ENCODE assay signal across 12 cellular contexts in the genomic region with DNA sequence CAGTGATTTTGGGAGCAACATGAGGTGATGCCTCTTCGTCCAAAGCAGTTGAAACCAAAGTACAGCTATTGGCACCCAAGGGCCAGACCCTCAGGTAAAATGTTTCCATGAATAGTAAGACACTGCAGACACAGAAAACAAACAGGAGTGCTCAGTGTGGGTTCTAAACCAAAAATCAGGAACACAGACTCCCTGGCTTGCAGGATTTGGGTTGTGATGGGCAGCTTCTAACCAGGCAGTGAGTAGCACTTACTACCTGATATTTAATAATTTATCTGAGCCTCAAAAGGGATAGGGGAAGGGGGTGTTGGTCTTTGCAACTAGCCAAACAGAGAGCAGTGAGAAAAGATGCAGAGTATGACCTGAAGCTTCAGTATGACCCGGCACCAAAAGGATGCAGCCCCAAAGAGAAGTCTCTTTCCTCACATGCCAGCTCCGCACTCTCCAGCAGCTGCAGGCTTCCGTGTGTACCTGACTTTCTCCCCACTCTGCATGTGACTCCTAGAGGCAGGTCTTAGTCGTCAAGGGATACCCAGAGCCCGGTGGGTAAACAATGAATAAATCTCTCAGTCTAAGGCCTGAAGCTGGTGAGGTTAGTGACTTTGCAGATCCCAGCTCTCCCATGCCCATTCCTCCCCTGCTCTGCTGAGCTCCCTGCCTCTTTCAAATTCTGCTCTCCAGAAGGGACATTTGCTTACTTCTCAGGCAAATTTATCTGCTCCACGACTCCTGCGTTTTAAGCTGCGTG.
DNase-seq lines count a peak whose midpoint lies in the region; ATAC-seq and TF ChIP-seq lines count a peak whose summit lies in the region.
"Had no signal": no experiment of that assay in that cellular context is flagged by ENCODE, and none has a peak within 500 bp of the region (broad histone marks: within the 10 kb centered on the region; RNA-seq: fewer than 3 reads in every experiment).

No MANE protein-coding gene starts in this region.

- TF ChIP-seq CTCF in hepatocyte (IDR thresholded peaks at IDR 0.05; ENCODE audit: poor library complexity) (no peak), upper lobe of right lung (IDR thresholded peaks at IDR 0.05) (no peak)

- WGBS in hepatocyte (ENCODE audit: low lambda C conversion rate, missing lambda C conversion rate): 37% methylated on average over 9 of the region's 9 CpGs

- no peaks in the 10 kb centered on the region for H3K79me2 ChIP-seq in hepatocyte

- H3K4me3 ChIP-seq in hepatocyte (no peak overlapping the region), upper lobe of right lung (no peak overlapping the region)
- no peak overlapping the region for H3K4me3 ChIP-seq in effector memory CD4-positive, alpha-beta T cell (ENCODE audit: insufficient read depth, low read depth, low read length, poor library complexity, severe bottlenecking)
- H3K4me3 ChIP-seq: left ventricle myocardium inferior, tibial artery had no signal

- H3K4me1 ChIP-seq in hepatocyte (ENCODE audit: insufficient read depth): no peaks in the 10 kb centered on the region
- H3K4me1 ChIP-seq in upper lobe of right lung: no peaks in the 10 kb centered on the region
- H3K4me1 ChIP-seq in effector memory CD4-positive, alpha-beta T cell (ENCODE audit: control insufficient read depth, insufficient read depth, low read length, poor library complexity, severe bottlenecking): no peaks in the 10 kb centered on the region
- H3K4me1 ChIP-seq: left ventricle myocardium inferior, tibial artery had no signal

- H3K27me3 ChIP-seq in hepatocyte: peaks cover 26% of the 10 kb centered on the region
- H3K27me3 ChIP-seq in upper lobe of right lung: peaks cover 14% of the 10 kb centered on the region
- no peaks in the 10 kb centered on the region for H3K27me3 ChIP-seq in effector memory CD4-positive, alpha-beta T cell (replicated peaks; ENCODE audit: control insufficient read depth, insufficient read depth, low read length, poor library complexity, severe bottlenecking)

- no peak overlapping the region for H3K27ac ChIP-seq in hepatocyte
- no peak overlapping the region for H3K27ac ChIP-seq in upper lobe of right lung
- no peak overlapping the region for H3K27ac ChIP-seq in effector memory CD4-positive, alpha-beta T cell (ENCODE audit: insufficient read depth, low read length, poor library complexity, severe bottlenecking)
- H3K27ac ChIP-seq: left ventricle myocardium inferior, tibial artery had no signal

- H4K20me1 ChIP-seq in hepatocyte (ENCODE audit: insufficient read depth, poor library complexity, severe bottlenecking): no peaks in the 10 kb centered on the region

- ATAC-seq in upper lobe of right lung (peak; percentile 31), GM18909 (IDR thresholded peaks at IDR 0.05; ENCODE audit: poor library complexity, unreplicated experiment) (no peak)

- no peaks in the 10 kb centered on the region for H3K9me2 ChIP-seq in hepatocyte (replicated peaks; ENCODE audit: insufficient read depth)

- H3K4me2 ChIP-seq in hepatocyte: no peak overlapping the region

- no peaks in the 10 kb centered on the region for H3K36me3 ChIP-seq in hepatocyte (replicated peaks; ENCODE audit: insufficient read depth, low read depth)
- no peaks in the 10 kb centered on the region for H3K36me3 ChIP-seq in upper lobe of right lung
- H3K36me3 ChIP-seq in effector memory CD4-positive, alpha-beta T cell (ENCODE audit: control insufficient read depth, insufficient read depth, low read length): no peaks in the 10 kb centered on the region
- H3K36me3 ChIP-seq: left ventricle myocardium inferior, tibial artery had no signal

- H3K9me3 ChIP-seq in hepatocyte (ENCODE audit: low read depth) (no peaks in the 10 kb centered on the region), upper lobe of right lung (no peaks in the 10 kb centered on the region)
- no peaks in the 10 kb centered on the region for H3K9me3 ChIP-seq in effector memory CD4-positive, alpha-beta T cell (ENCODE audit: control insufficient read depth, low read length)
- H3K9me3 ChIP-seq: left ventricle myocardium inferior, tibial artery had no signal

- DNase-seq in SIG-M5 treated with dmso at 0.1 percent for 504 hours (lab: John Stamatoyannopoulos, UW; ENCODE audit: unreplicated experiment) (peak; percentile 6), SIG-M5 (lab: John Stamatoyannopoulos, UW) (no peak), NCI-H526 treated with DMSO at 0.1 percent for 48 hours (lab: John Stamatoyannopoulos, UW) (peak; percentile 89), hepatocyte (ENCODE audit: low spot score) (peak; percentile 69), upper lobe of right lung (no peak), AG08396 (ENCODE audit: low spot score) (no peak)
- no peak for DNase-seq in effector memory CD4-positive, alpha-beta T cell
- DNase-seq: AML-193, glutamatergic neuron, left ventricle myocardium inferior, tibial artery had no signal

- intact Hi-C loops in upper lobe of right lung (cut with DNase I): no loop called here

- no peak overlapping the region for H2AFZ ChIP-seq in hepatocyte

Comparison
In these comparisons a context has a peak if more than half of its experiments do, and no peak if none do; other contexts are left out.
1. DNase-seq: peak in SIG-M5 treated with dmso at 0.1 percent for 504 hours (single experiment), NCI-H526 treated with DMSO at 0.1 percent for 48 hours (single experiment) and hepatocyte (single experiment); none in SIG-M5 (single experiment), upper lobe of right lung (single experiment), effector memory CD4-positive, alpha-beta T cell (0 of 3) and AG08396 (single experiment).